36 cellular contexts compared by ENCODE assay signal in the genomic region with DNA sequence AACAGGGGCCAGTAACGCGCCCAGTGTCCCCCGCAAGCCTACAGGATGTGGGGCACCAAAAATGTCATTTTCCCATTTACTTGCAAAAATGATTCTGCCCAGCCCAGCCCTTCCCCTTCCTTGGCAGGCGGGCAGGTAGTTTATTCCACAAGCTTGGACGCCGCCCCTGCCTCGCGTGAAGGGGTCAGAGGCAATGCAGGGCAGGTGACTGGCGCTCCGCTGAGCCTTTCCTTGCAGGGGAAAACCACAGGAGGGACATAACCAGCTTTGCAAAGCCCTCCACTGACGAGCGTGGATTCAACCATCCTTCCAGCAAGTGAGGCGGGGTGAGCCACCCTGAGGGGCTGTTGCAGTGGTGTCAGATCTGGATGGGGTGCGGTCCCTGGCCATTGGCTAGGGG. TPM values are rescaled to one million over a fixed set of nuclear protein-coding genes. Genes with fewer than 3 reads are reported as not detected.
"Had no signal": no experiment of that assay in that cellular context is flagged by ENCODE, and none has a peak within 500 bp of the region (broad histone marks: within the 10 kb centered on the region; RNA-seq: fewer than 3 reads in every experiment).

No MANE protein-coding gene starts in this region.

- H3K4me3 ChIP-seq: adrenal gland, body of pancreas, breast epithelium had no signal

- ATAC-seq: activated CD8-positive, alpha-beta T cell treated with anti-CD3 and anti-CD28 coated beads for 36 hours; activated naive CD4-positive, alpha-beta T cell treated with anti-CD3 and anti-CD28 coated beads, Interleukin-2, amount 50 U/mL, for 72 hours; activated T-cell treated with anti-CD3 and anti-CD28 coated beads, Interleukin-2, amount 50 U/mL, for 4 hours; activated T-cell treated with anti-CD3 and anti-CD28 coated beads, Interleukin-2, amount 50 U/mL, for 72 hours; activated T-helper 17 cell treated with anti-CD3 and anti-CD28 coated beads, Interleukin-2, amount 50 U/mL, for 72 hours; body of pancreas had no signal

- H3K27ac ChIP-seq: adrenal gland, body of pancreas, brain microvascular endothelial cell, breast epithelium, VCaP had no signal

- H3K4me1 ChIP-seq: adrenal gland, body of pancreas, breast epithelium had no signal

- H3K27me3 ChIP-seq: adrenal gland, body of pancreas, brain microvascular endothelial cell, breast epithelium had no signal

- DNase-seq: activated B cell treated with CpG ODN at 0.5 μM for 24 hours; activated CD4-positive, alpha-beta memory T cell treated with anti-CD3 and anti-CD28 coated beads for 36 hours; activated CD4-positive, alpha-beta T cell treated with anti-CD3 and anti-CD28 coated beads for 4 hours; activated CD4-positive, alpha-beta T cell treated with anti-CD3 and anti-CD28 coated beads, Interleukin-2, amount 10 ng/mL, durations not matched to agents 24 days and 14 days; activated CD4-positive, alpha-beta T cell treated with anti-CD3 and anti-CD28 coated beads, Interleukin-2, amount 50 U/mL, for 1 hour; activated CD4-positive, alpha-beta T cell treated with anti-CD3 and anti-CD28 coated beads, Interleukin-2, amount 50 U/mL, for 4 hours; activated CD4-positive, CD25-positive, alpha-beta regulatory T cell treated with anti-CD3 and anti-CD28 coated beads, Interleukin-2, amount 50 U/mL, for 72 hours; activated CD8-positive, alpha-beta memory T cell treated with anti-CD3 and anti-CD28 coated beads, Interleukin-2, amount 50 U/mL, for 4 hours; activated CD8-positive, alpha-beta T cell treated with anti-CD3 and anti-CD28 coated beads for 36 hours; activated effector memory CD4-positive, alpha-beta T cell treated with anti-CD3 and anti-CD28 coated beads, Interleukin-2, amount 50 U/mL, for 16 hours; activated gamma-delta T cell treated with Interleukin-2 at 50 U/mL for 16 hours; activated naive CD4-positive, alpha-beta T cell; activated naive CD4-positive, alpha-beta T cell treated with anti-CD3 and anti-CD28 coated beads for 36 hours; activated naive CD4-positive, alpha-beta T cell treated with anti-CD3 and anti-CD28 coated beads, Interleukin-2, amount 50 U/mL, for 16 hours; activated naive CD8-positive, alpha-beta T cell treated with anti-CD3 and anti-CD28 coated beads for 36 hours; activated T-cell treated with anti-CD3 and anti-CD28 coated beads for 4 hours; activated T-cell treated with anti-CD3 and anti-CD28 coated beads, Interleukin-2, amount 50 U/mL, for 1 hour; activated T-cell treated with anti-CD3 and anti-CD28 coated beads, Interleukin-2, amount 50 U/mL, for 4 hours; activated T-cell treated with anti-CD3 and anti-CD28 coated beads, Interleukin-2, amount 50 U/mL, for 72 hours; adrenal gland; amniotic stem cell; aorta; body of pancreas; brain microvascular endothelial cell; central memory CD4-positive, alpha-beta T cell; T-helper 1 cell; T-helper 2 cell; T-helper 9 cell had no signal

- H3K9me3 ChIP-seq: adrenal gland, body of pancreas, breast epithelium had no signal

- H3K36me3 ChIP-seq: adrenal gland, brain microvascular endothelial cell, breast epithelium had no signal

RNA-seq across cellular contexts. Expression of a gene that starts 5.3 kb away (rescaled TPM):
- total RNA-seq: activated B cell treated with CpG ODN at 0.5 μM for 24 hours; activated CD4-positive, alpha-beta memory T cell treated with anti-CD3 and anti-CD28 coated beads for 36 hours; activated CD4-positive, alpha-beta T cell treated with anti-CD3 and anti-CD28 coated beads, Interleukin-2, amount 10 ng/mL, durations not matched to agents 24 days and 14 days; activated CD8-positive, alpha-beta memory T cell treated with anti-CD3 and anti-CD28 coated beads for 36 hours; activated CD8-positive, alpha-beta T cell treated with anti-CD3 and anti-CD28 coated beads for 36 hours; activated naive CD4-positive, alpha-beta T cell treated with anti-CD3 and anti-CD28 coated beads for 36 hours; activated naive CD4-positive, alpha-beta T cell treated with anti-CD3 and anti-CD28 coated beads, Interleukin-2, amount 50 U/mL, for 72 hours; activated naive CD8-positive, alpha-beta T cell treated with anti-CD3 and anti-CD28 coated beads for 36 hours; activated T-cell treated with anti-CD3 and anti-CD28 coated beads, Interleukin-2, amount 50 U/mL, for 4 hours; activated T-cell treated with anti-CD3 and anti-CD28 coated beads, Interleukin-2, amount 50 U/mL, for 72 hours; activated T-helper 1 cell treated with anti-CD3 and anti-CD28 coated beads, Interleukin-12 subunit alpha, Interleukin-12 subunit beta, Interleukin-2, Interleukin-4 antibody, amounts not matched to agents 30 ng/mL and 10 ng/mL and 1 ng/mL, durations not matched to agents 14 hours and 24 hours and 36 hours; activated T-helper 17 cell treated with anti-CD3 and anti-CD28 coated beads, Interleukin-2, amount 50 U/mL, for 72 hours; adrenal gland; aorta; cardiac septum had no signal

RNA-seq across cellular contexts. Expression of a gene that starts 15.4 kb away (rescaled TPM):
- total RNA-seq: activated B cell treated with CpG ODN at 0.5 μM for 24 hours; activated CD4-positive, alpha-beta memory T cell treated with anti-CD3 and anti-CD28 coated beads for 36 hours; activated CD4-positive, alpha-beta T cell treated with anti-CD3 and anti-CD28 coated beads, Interleukin-2, amount 10 ng/mL, durations not matched to agents 24 days and 14 days; activated CD8-positive, alpha-beta memory T cell treated with anti-CD3 and anti-CD28 coated beads for 36 hours; activated CD8-positive, alpha-beta T cell treated with anti-CD3 and anti-CD28 coated beads for 36 hours; activated naive CD4-positive, alpha-beta T cell treated with anti-CD3 and anti-CD28 coated beads for 36 hours; activated naive CD4-positive, alpha-beta T cell treated with anti-CD3 and anti-CD28 coated beads, Interleukin-2, amount 50 U/mL, for 72 hours; activated naive CD8-positive, alpha-beta T cell treated with anti-CD3 and anti-CD28 coated beads for 36 hours; activated T-cell treated with anti-CD3 and anti-CD28 coated beads, Interleukin-2, amount 50 U/mL, for 4 hours; activated T-cell treated with anti-CD3 and anti-CD28 coated beads, Interleukin-2, amount 50 U/mL, for 72 hours; activated T-helper 1 cell treated with anti-CD3 and anti-CD28 coated beads, Interleukin-12 subunit alpha, Interleukin-12 subunit beta, Interleukin-2, Interleukin-4 antibody, amounts not matched to agents 30 ng/mL and 10 ng/mL and 1 ng/mL, durations not matched to agents 14 hours and 24 hours and 36 hours; activated T-helper 17 cell treated with anti-CD3 and anti-CD28 coated beads, Interleukin-2, amount 50 U/mL, for 72 hours; astrocyte; cardiac septum had no signal
- polyA plus RNA-seq: aorta had no signal

RNA-seq across cellular contexts. Expression of a gene that starts 22.1 kb away (rescaled TPM):
- total RNA-seq: activated B cell treated with CpG ODN at 0.5 μM for 24 hours; activated CD4-positive, alpha-beta memory T cell treated with anti-CD3 and anti-CD28 coated beads for 36 hours; activated CD4-positive, alpha-beta T cell treated with anti-CD3 and anti-CD28 coated beads, Interleukin-2, amount 10 ng/mL, durations not matched to agents 24 days and 14 days; activated CD8-positive, alpha-beta memory T cell treated with anti-CD3 and anti-CD28 coated beads for 36 hours; activated CD8-positive, alpha-beta T cell treated with anti-CD3 and anti-CD28 coated beads for 36 hours; activated naive CD4-positive, alpha-beta T cell treated with anti-CD3 and anti-CD28 coated beads for 36 hours; activated naive CD4-positive, alpha-beta T cell treated with anti-CD3 and anti-CD28 coated beads, Interleukin-2, amount 50 U/mL, for 72 hours; activated naive CD8-positive, alpha-beta T cell treated with anti-CD3 and anti-CD28 coated beads for 36 hours; activated T-cell treated with anti-CD3 and anti-CD28 coated beads, Interleukin-2, amount 50 U/mL, for 72 hours; activated T-helper 1 cell treated with anti-CD3 and anti-CD28 coated beads, Interleukin-12 subunit alpha, Interleukin-12 subunit beta, Interleukin-2, Interleukin-4 antibody, amounts not matched to agents 30 ng/mL and 10 ng/mL and 1 ng/mL, durations not matched to agents 14 hours and 24 hours and 36 hours; activated T-helper 17 cell treated with anti-CD3 and anti-CD28 coated beads, Interleukin-2, amount 50 U/mL, for 72 hours; aorta; astrocyte; cardiac septum had no signal
- polyA plus RNA-seq: aorta had no signal
